Comparison of ENCODE assay signal across 1 cellular context in genomic region chr22:24555496-24556253, GRCh38.
TF ChIP-seq lines count a peak whose summit lies in the region.

Gene SNRPD3 (plus strand): TSS chr22:24555999. CDS start chr22:24557675, 1,676 bp downstream.

TF ChIP-seq in HepG2, 621 proteins besides CTCF, POLR2A, EP300 and RAD21 (continued from another document and continues in another):
- peak; percentile 98 for TF ChIP-seq HBP1 (CRISPR knock-in tag; IDR thresholded peaks at IDR 0.05; ENCODE audit: low read depth)
- peak; percentile 70 for TF ChIP-seq ZNF816 (CRISPR knock-in tag; IDR thresholded peaks at IDR 0.05; ENCODE audit: borderline replicate concordance)
- peak; percentile 91 for TF ChIP-seq ZNF317 (CRISPR knock-in tag; IDR thresholded peaks at IDR 0.05)
- TF ChIP-seq LRRFIP1 (CRISPR knock-in tag; conservative IDR thresholded peaks at IDR 0.05), result no peak
- peak; percentile 86 for TF ChIP-seq ZBTB14 (CRISPR knock-in tag; IDR thresholded peaks at IDR 0.05)
- TF ChIP-seq MNT (IDR thresholded peaks at IDR 0.05), result no peak
- TF ChIP-seq REL (CRISPR knock-in tag; conservative IDR thresholded peaks at IDR 0.05), result no peak
- peak; percentile 63; the same call in 1 of the 2 replicates for TF ChIP-seq GATA4 (IDR thresholded peaks at IDR 0.05; ENCODE audit: borderline replicate concordance, low read depth)
- no peak for TF ChIP-seq GLMP (CRISPR knock-in tag; IDR thresholded peaks at IDR 0.05; ENCODE audit: borderline replicate concordance)
- TF ChIP-seq ZNF644 (CRISPR knock-in tag; IDR thresholded peaks at IDR 0.05; ENCODE audit: low read depth), result no peak
- TF ChIP-seq, protein P1, sequence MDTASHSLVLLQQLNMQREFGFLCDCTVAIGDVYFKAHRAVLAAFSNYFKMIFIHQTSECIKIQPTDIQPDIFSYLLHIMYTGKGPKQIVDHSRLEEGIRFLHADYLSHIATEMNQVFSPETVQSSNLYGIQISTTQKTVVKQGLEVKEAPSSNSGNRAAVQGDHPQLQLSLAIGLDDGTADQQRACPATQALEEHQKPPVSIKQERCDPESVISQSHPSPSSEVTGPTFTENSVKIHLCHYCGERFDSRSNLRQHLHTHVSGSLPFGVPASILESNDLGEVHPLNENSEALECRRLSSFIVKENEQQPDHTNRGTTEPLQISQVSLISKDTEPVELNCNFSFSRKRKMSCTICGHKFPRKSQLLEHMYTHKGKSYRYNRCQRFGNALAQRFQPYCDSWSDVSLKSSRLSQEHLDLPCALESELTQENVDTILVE (CRISPR knock-in tag; IDR thresholded peaks at IDR 0.05), result peak; percentile 96
- TF ChIP-seq, protein P2, sequence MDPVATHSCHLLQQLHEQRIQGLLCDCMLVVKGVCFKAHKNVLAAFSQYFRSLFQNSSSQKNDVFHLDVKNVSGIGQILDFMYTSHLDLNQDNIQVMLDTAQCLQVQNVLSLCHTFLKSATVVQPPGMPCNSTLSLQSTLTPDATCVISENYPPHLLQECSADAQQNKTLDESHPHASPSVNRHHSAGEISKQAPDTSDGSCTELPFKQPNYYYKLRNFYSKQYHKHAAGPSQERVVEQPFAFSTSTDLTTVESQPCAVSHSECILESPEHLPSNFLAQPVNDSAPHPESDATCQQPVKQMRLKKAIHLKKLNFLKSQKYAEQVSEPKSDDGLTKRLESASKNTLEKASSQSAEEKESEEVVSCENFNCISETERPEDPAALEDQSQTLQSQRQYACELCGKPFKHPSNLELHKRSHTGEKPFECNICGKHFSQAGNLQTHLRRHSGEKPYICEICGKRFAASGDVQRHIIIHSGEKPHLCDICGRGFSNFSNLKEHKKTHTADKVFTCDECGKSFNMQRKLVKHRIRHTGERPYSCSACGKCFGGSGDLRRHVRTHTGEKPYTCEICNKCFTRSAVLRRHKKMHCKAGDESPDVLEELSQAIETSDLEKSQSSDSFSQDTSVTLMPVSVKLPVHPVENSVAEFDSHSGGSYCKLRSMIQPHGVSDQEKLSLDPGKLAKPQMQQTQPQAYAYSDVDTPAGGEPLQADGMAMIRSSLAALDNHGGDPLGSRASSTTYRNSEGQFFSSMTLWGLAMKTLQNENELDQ (CRISPR knock-in tag; IDR thresholded peaks at IDR 0.05; ENCODE audit: borderline replicate concordance), result peak; percentile 89
- TF ChIP-seq SP2 (CRISPR knock-in tag; IDR thresholded peaks at IDR 0.05), result peak; percentile 77
- TF ChIP-seq, protein P3, sequence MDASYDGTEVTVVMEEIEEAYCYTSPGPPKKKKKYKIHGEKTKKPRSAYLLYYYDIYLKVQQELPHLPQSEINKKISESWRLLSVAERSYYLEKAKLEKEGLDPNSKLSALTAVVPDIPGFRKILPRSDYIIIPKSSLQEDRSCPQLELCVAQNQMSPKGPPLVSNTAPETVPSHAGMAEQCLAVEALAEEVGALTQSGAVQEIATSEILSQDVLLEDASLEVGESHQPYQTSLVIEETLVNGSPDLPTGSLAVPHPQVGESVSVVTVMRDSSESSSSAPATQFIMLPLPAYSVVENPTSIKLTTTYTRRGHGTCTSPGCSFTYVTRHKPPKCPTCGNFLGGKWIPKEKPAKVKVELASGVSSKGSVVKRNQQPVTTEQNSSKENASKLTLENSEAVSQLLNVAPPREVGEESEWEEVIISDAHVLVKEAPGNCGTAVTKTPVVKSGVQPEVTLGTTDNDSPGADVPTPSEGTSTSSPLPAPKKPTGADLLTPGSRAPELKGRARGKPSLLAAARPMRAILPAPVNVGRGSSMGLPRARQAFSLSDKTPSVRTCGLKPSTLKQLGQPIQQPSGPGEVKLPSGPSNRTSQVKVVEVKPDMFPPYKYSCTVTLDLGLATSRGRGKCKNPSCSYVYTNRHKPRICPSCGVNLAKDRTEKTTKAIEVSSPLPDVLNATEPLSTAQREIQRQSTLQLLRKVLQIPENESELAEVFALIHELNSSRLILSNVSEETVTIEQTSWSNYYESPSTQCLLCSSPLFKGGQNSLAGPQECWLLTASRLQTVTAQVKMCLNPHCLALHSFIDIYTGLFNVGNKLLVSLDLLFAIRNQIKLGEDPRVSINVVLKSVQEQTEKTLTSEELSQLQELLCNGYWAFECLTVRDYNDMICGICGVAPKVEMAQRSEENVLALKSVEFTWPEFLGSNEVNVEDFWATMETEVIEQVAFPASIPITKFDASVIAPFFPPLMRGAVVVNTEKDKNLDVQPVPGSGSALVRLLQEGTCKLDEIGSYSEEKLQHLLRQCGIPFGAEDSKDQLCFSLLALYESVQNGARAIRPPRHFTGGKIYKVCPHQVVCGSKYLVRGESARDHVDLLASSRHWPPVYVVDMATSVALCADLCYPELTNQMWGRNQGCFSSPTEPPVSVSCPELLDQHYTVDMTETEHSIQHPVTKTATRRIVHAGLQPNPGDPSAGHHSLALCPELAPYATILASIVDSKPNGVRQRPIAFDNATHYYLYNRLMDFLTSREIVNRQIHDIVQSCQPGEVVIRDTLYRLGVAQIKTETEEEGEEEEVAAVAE (CRISPR knock-in tag; IDR thresholded peaks at IDR 0.05; ENCODE audit: borderline replicate concordance), result 0 out of 2 replicates have a peak, but pooled peaks have one; percentile 78
- peak; percentile 80; the same call in 1 of the 2 replicates for TF ChIP-seq NR2C2 (CRISPR knock-in tag; IDR thresholded peaks at IDR 0.05; ENCODE audit: borderline replicate concordance)
- TF ChIP-seq, protein P4, sequence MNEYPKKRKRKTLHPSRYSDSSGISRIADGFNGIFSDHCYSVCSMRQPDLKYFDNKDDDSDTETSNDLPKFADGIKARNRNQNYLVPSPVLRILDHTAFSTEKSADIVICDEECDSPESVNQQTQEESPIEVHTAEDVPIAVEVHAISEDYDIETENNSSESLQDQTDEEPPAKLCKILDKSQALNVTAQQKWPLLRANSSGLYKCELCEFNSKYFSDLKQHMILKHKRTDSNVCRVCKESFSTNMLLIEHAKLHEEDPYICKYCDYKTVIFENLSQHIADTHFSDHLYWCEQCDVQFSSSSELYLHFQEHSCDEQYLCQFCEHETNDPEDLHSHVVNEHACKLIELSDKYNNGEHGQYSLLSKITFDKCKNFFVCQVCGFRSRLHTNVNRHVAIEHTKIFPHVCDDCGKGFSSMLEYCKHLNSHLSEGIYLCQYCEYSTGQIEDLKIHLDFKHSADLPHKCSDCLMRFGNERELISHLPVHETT (CRISPR knock-in tag; conservative IDR thresholded peaks at IDR 0.05), result peak; percentile 96
- TF ChIP-seq ZNF10 (CRISPR knock-in tag; IDR thresholded peaks at IDR 0.05; ENCODE audit: borderline replicate concordance, low read depth), result no peak
- TF ChIP-seq, protein P5, sequence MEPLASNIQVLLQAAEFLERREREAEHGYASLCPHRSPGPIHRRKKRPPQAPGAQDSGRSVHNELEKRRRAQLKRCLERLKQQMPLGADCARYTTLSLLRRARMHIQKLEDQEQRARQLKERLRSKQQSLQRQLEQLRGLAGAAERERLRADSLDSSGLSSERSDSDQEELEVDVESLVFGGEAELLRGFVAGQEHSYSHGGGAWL (CRISPR knock-in tag; IDR thresholded peaks at IDR 0.05), result peak; percentile 85
- no peak for TF ChIP-seq ZBTB26 (CRISPR knock-in tag; IDR thresholded peaks at IDR 0.05; ENCODE audit: borderline replicate concordance)
- TF ChIP-seq ZNF841 (CRISPR knock-in tag; IDR thresholded peaks at IDR 0.05; ENCODE audit: borderline replicate concordance), result no peak
- no peak for TF ChIP-seq SYNCRIP (IDR thresholded peaks at IDR 0.05; ENCODE audit: insufficient read depth, low read depth, low read length)
- no peak for TF ChIP-seq ATAD3A (CRISPR knock-in tag; IDR thresholded peaks at IDR 0.05)
- TF ChIP-seq ZMYM2 (CRISPR knock-in tag; IDR thresholded peaks at IDR 0.05), result no peak
- TF ChIP-seq POGK (CRISPR knock-in tag; conservative IDR thresholded peaks at IDR 0.05), result peak; percentile 87
- TF ChIP-seq TOPORS (CRISPR knock-in tag; IDR thresholded peaks at IDR 0.05), result 0 out of 2 replicates have a peak, but pooled peaks have one; percentile 64
- TF ChIP-seq MED8 (CRISPR knock-in tag; IDR thresholded peaks at IDR 0.05; ENCODE audit: insufficient replicate concordance), result peak; percentile 95
- no peak for TF ChIP-seq ATF7 (IDR thresholded peaks at IDR 0.05)
- 0 out of 2 replicates have a peak, but pooled peaks have one; percentile 65 for TF ChIP-seq ATF7 (CRISPR knock-in tag; IDR thresholded peaks at IDR 0.05)
- 0 out of 2 replicates have a peak, but pooled peaks have one; percentile 50 for TF ChIP-seq HNRNPL (IDR thresholded peaks at IDR 0.05; ENCODE audit: low read depth, low read length)
- peak; percentile 75 for TF ChIP-seq ZNF160 (CRISPR knock-in tag; IDR thresholded peaks at IDR 0.05)
- TF ChIP-seq ATF7-NPFF (CRISPR knock-in tag; IDR thresholded peaks at IDR 0.05; ENCODE audit: low read depth), result peak; percentile 64; the same call in 1 of the 2 replicates
- no peak for TF ChIP-seq FOXP1 (IDR thresholded peaks at IDR 0.05)
- TF ChIP-seq FOXP1 (CRISPR knock-in tag; IDR thresholded peaks at IDR 0.05), result peak; percentile 34; the same call in 1 of the 2 replicates
- TF ChIP-seq ZNF225 (CRISPR knock-in tag; IDR thresholded peaks at IDR 0.05), result peak; percentile 77
- TF ChIP-seq ZSCAN21 (CRISPR knock-in tag; IDR thresholded peaks at IDR 0.05; ENCODE audit: borderline replicate concordance), result peak; percentile 35; the same call in 1 of the 2 replicates
- TF ChIP-seq TBX2 (CRISPR knock-in tag; IDR thresholded peaks at IDR 0.05; ENCODE audit: borderline replicate concordance), result peak; percentile 89
